Comparison of ENCODE assay signal across 16 cellular contexts in genomic region chr2:57884281-57884680, GRCh38.
DNase-seq lines count a peak whose midpoint lies in the region; ATAC-seq, FAIRE-seq and TF ChIP-seq lines count a peak whose summit lies in the region.
"Had no signal": no experiment of that assay in that cellular context is flagged by ENCODE, and none has a peak within 500 bp of the region (broad histone marks: within the 10 kb centered on the region; RNA-seq: fewer than 3 reads in every experiment).

No MANE protein-coding gene starts in this region.

- DNase-seq in NCI-H2107 treated with DMSO at 0.1 percent for 48 hours (lab: John Stamatoyannopoulos, UW; ENCODE audit: unreplicated experiment) (peak; percentile 64), NCI-H2107 (lab: John Stamatoyannopoulos, UW) (no peak), GM12892 (ENCODE audit: insufficient read length) (no peak), NCI-H69 (lab: John Stamatoyannopoulos, UW) (peak; percentile 12), superior temporal gyrus (ENCODE audit: extremely low spot score) (peak; percentile 58)
- DNase-seq: 8988T; ACHN; Calu3; CD4-positive, CD25-positive, alpha-beta regulatory T cell; DMS 273 treated with DMSO at 0.1 percent for 48 hours; DMS79 treated with DMSO at 0.1 percent for 48 hours; EL; GM23248 had no signal

- ATAC-seq in GM19351 (IDR thresholded peaks at IDR 0.05; ENCODE audit: unreplicated experiment) (no peak), HG03095 (IDR thresholded peaks at IDR 0.05; ENCODE audit: unreplicated experiment) (no peak)

- TF ChIP-seq POLR2A in GM12892 (IDR thresholded peaks at IDR 0.05; ENCODE audit: low read depth, low read length): no peak

- peak; percentile 64 for FAIRE-seq in GM12892 (lab: Jason Lieb, UNC)
- FAIRE-seq: H54 had no signal

Comparison
In these comparisons a context has a peak if more than half of its experiments do, and no peak if none do; other contexts are left out.
1. DNase-seq: peak in NCI-H2107 treated with DMSO at 0.1 percent for 48 hours (single experiment), NCI-H69 (single experiment) and superior temporal gyrus (single experiment); none in NCI-H2107 (single experiment) and GM12892 (single experiment).